ENCODE assay signal across 19 cellular contexts in the genomic region with DNA sequence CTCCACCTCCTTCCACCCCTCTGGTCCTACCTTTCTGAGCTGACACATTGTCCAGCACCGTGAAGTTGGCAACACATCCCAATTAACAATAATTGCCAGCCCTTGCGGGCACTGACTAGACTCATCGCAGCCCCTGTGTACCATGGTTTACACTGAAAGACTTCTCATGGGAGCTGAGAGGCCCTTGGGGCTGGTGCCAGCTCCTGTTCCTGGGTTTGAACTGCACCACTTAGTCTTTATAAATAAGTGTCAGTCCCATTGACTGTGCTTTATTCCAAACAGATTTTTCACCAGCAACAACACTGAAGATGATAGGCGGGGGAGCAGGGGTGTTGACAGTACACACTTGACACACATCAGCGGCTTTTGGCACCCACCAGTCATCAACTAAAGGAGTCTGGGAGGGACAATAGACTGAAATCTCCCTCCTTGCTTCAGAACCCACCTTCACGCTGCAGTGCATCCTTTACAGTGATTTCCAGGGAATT.
"Had no signal": no experiment of that assay in that cellular context is flagged by ENCODE, and none has a peak within 500 bp of the region (broad histone marks: within the 10 kb centered on the region; RNA-seq: fewer than 3 reads in every experiment).

No MANE protein-coding gene starts in this region.

- H3K27ac Mint-ChIP-seq: activated CD4-positive, alpha-beta memory T cell treated with anti-CD3 and anti-CD28 coated beads, Interleukin-2, amount 10 ng/mL, durations not matched to agents 7 days and 5 days; activated CD4-positive, alpha-beta T cell treated with anti-CD3 and anti-CD28 coated beads, Interleukin-2, amount 10 ng/mL, durations not matched to agents 7 days and 5 days; activated T-cell treated with anti-CD3 and anti-CD28 coated beads, Interleukin-2, amount 50 U/mL, for 24 hours; dendritic cell treated with granulocyte-macrophage colony-stimulating factor and Interleukin-4, amounts not matched to agents 40 ng/mL and 50 ng/mL, for 4 days; nephron; WTC11 had no signal

- H3K4me3 Mint-ChIP-seq: activated CD4-positive, alpha-beta memory T cell treated with anti-CD3 and anti-CD28 coated beads, Interleukin-2, amount 10 ng/mL, durations not matched to agents 7 days and 5 days; activated CD4-positive, alpha-beta T cell treated with anti-CD3 and anti-CD28 coated beads, Interleukin-2, amount 10 ng/mL, durations not matched to agents 7 days and 5 days; activated T-cell treated with anti-CD3 and anti-CD28 coated beads, Interleukin-2, amount 50 U/mL, for 24 hours; dendritic cell treated with granulocyte-macrophage colony-stimulating factor and Interleukin-4, amounts not matched to agents 40 ng/mL and 50 ng/mL, for 4 days; nephron; WTC11 had no signal

- H3K27me3 Mint-ChIP-seq: activated CD4-positive, alpha-beta memory T cell treated with anti-CD3 and anti-CD28 coated beads, Interleukin-2, amount 10 ng/mL, durations not matched to agents 7 days and 5 days; activated CD4-positive, alpha-beta T cell treated with anti-CD3 and anti-CD28 coated beads, Interleukin-2, amount 10 ng/mL, durations not matched to agents 7 days and 5 days; activated T-cell treated with anti-CD3 and anti-CD28 coated beads, Interleukin-2, amount 50 U/mL, for 24 hours had no signal

- DNase-seq: activated CD4-positive, alpha-beta memory T cell treated with anti-CD3 and anti-CD28 coated beads, Interleukin-2, amount 10 ng/mL, durations not matched to agents 7 days and 5 days; activated CD4-positive, alpha-beta T cell treated with anti-CD3 and anti-CD28 coated beads for 1 hour; activated CD4-positive, alpha-beta T cell treated with anti-CD3 and anti-CD28 coated beads, Interleukin-2, amount 10 ng/mL, durations not matched to agents 7 days and 5 days; activated CD8-positive, alpha-beta memory T cell treated with anti-CD3 and anti-CD28 coated beads, Interleukin-2, amount 50 U/mL, for 48 hours; activated gamma-delta T cell treated with Interleukin-2 at 50 U/mL for 16 hours; activated naive CD4-positive, alpha-beta T cell treated with anti-CD3 and anti-CD28 coated beads, Interleukin-2, amount 50 U/mL, for 16 hours; activated T-cell treated with anti-CD3 and anti-CD28 coated beads, Interleukin-2, amount 50 U/mL, for 24 hours; amniotic stem cell; left ventricle myocardium inferior; mesendoderm; right lobe of liver; stimulated activated CD4-positive, alpha-beta T cell treated with anti-CD3 and anti-CD28 coated beads, Interleukin-2, amount 100 ng/mL, for 48 hours; stimulated activated naive CD8-positive, alpha-beta T cell treated with anti-CD3 and anti-CD28 coated beads, Interleukin-15, Interleukin-2, amounts not matched to agents 100 U/mL and 50 U/mL, for 24 hours; T-helper 2 cell; testis; trophoblast cell had no signal

- H3K9me3 Mint-ChIP-seq: activated CD4-positive, alpha-beta memory T cell treated with anti-CD3 and anti-CD28 coated beads, Interleukin-2, amount 10 ng/mL, durations not matched to agents 7 days and 5 days; activated CD4-positive, alpha-beta T cell treated with anti-CD3 and anti-CD28 coated beads, Interleukin-2, amount 10 ng/mL, durations not matched to agents 7 days and 5 days; activated T-cell treated with anti-CD3 and anti-CD28 coated beads, Interleukin-2, amount 50 U/mL, for 24 hours; dendritic cell treated with granulocyte-macrophage colony-stimulating factor and Interleukin-4, amounts not matched to agents 40 ng/mL and 50 ng/mL, for 4 days; WTC11 had no signal

- H3K4me1 Mint-ChIP-seq: activated CD4-positive, alpha-beta memory T cell treated with anti-CD3 and anti-CD28 coated beads, Interleukin-2, amount 10 ng/mL, durations not matched to agents 7 days and 5 days; activated CD4-positive, alpha-beta T cell treated with anti-CD3 and anti-CD28 coated beads, Interleukin-2, amount 10 ng/mL, durations not matched to agents 7 days and 5 days had no signal

- ATAC-seq: right lobe of liver; stimulated activated naive CD8-positive, alpha-beta T cell treated with anti-CD3 and anti-CD28 coated beads, Interleukin-15, Interleukin-2, amounts not matched to agents 100 U/mL and 50 U/mL, for 24 hours; WTC11 had no signal

- H3K36me3 Mint-ChIP-seq: WTC11 had no signal
